Comparison of ENCODE assay signal across 16 cellular contexts in the genomic region with DNA sequence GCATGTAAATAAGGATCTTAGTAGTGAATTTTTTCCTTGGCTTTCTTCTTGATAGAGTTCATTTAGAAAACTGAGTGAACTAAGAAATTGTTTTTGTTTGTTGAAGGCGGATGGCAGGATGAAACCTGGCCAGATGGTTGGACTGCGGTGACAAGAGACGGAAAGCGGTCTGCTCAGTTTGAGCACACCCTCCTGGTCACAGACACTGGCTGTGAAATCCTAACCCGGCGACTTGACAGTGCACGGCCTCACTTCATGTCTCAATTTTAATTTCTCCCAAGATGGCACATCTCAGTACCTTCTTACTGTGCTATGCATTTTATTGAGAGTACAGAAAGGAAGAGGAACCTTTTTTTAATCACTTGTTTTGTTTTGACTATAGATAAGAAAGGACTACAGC. TPM values are rescaled to one million over a fixed set of nuclear protein-coding genes. Genes with fewer than 3 reads are reported as not detected.
A peak's percentile ranks its signal among the peaks of the same experiment; 100 is the strongest.
DNase-seq lines count a peak whose midpoint lies in the region; ATAC-seq and TF ChIP-seq lines count a peak whose summit lies in the region.
"Had no signal": no experiment of that assay in that cellular context is flagged by ENCODE, and none has a peak within 500 bp of the region (broad histone marks: within the 10 kb centered on the region; RNA-seq: fewer than 3 reads in every experiment).

No MANE protein-coding gene starts in this region.

- BruUV-seq in Panc1 (replicated peaks; lab: Mats Ljungman, UMichigan), result no TSS peak

- H3K36me3 ChIP-seq in Panc1 (ENCODE audit: control insufficient read depth, insufficient read depth, low read length) (no peaks in the 10 kb centered on the region; the same call in 1 of the 2 replicates), spleen (peaks cover 0 to 72% (median 21%) of the 10 kb centered on the region in 6 donors)

- no peaks in the 10 kb centered on the region for H3K27me3 Mint-ChIP-seq in activated CD4-positive, alpha-beta T cell treated with anti-CD3 and anti-CD28 coated beads for 36 hours
- H3K27me3 Mint-ChIP-seq in glutamatergic neuron (ENCODE audit: unreplicated experiment), result peaks cover 3% of the 10 kb centered on the region
- H3K27me3 Mint-ChIP-seq in stimulated activated naive B cell treated with anti-CD40 and anti-IgM and Interleukin-4, amounts not matched to agents 10 μg/mL and 1 μg/mL and 100 μg/mL, for 72 hours, result no peaks in the 10 kb centered on the region
- H3K27me3 Mint-ChIP-seq: activated naive CD4-positive, alpha-beta T cell treated with anti-CD3 and anti-CD28 coated beads, Interleukin-2, amount 10 ng/mL, durations not matched to agents 7 days and 5 days had no signal

- DNase-seq in activated CD4-positive, alpha-beta T cell treated with anti-CD3 and anti-CD28 coated beads for 36 hours, result no peak
- no peak for DNase-seq in activated CD4-positive, alpha-beta T cell treated with anti-CD3 and anti-CD28 coated beads for 1 hour
- no peak for DNase-seq in Panc1 (ENCODE audit: low read depth, low spot score)
- peak; percentile 22 for DNase-seq in glutamatergic neuron
- no peak for DNase-seq in stimulated activated naive B cell treated with anti-CD40 and anti-IgM and Interleukin-4, amounts not matched to agents 10 μg/mL and 1 μg/mL and 100 μg/mL, for 72 hours
- DNase-seq in spleen, result no peak
- DNase-seq in kidney glomerular epithelial cell (lab: John Stamatoyannopoulos, UW), result no peak
- DNase-seq: activated naive CD4-positive, alpha-beta T cell treated with anti-CD3 and anti-CD28 coated beads, Interleukin-2, amount 10 ng/mL, durations not matched to agents 7 days and 5 days; central memory CD4-positive, alpha-beta T cell; head of caudate nucleus; NK-92 treated with Interleukin-12 subunit alpha and Interleukin-12 subunit beta, amount 100 ng/mL, for 24 hours; stimulated activated CD4-positive, alpha-beta T cell treated with anti-CD3 and anti-CD28 coated beads, Interleukin-2, amount 100 ng/mL, for 24 hours; stimulated activated CD8-positive, alpha-beta memory T cell treated with anti-CD3 and anti-CD28 coated beads, Interleukin-4, amount 100 ng/mL, for 48 hours; upper lobe of left lung had no signal

- POLR2A ChIA-PET in activated CD4-positive, alpha-beta T cell treated with anti-CD3 and anti-CD28 coated beads for 36 hours (lab: Charles Lee), result no interaction called here
- POLR2A ChIA-PET in Panc1 (lab: Charles Lee), result no interaction called here

- CTCF ChIA-PET in activated CD4-positive, alpha-beta T cell treated with anti-CD3 and anti-CD28 coated beads for 36 hours (lab: Charles Lee), result interaction anchor here (3.4 kb wide), 1 partner anchor 66 kb away, joined by 12 read pairs; a partner anchor contains a TSS
- CTCF ChIA-PET in Panc1 (lab: Charles Lee), result no interaction called here

- peaks cover 6% of the 10 kb centered on the region for H3K4me1 Mint-ChIP-seq in activated CD4-positive, alpha-beta T cell treated with anti-CD3 and anti-CD28 coated beads for 36 hours
- H3K4me1 Mint-ChIP-seq in glutamatergic neuron (ENCODE audit: low read depth, unreplicated experiment), result peaks cover 7% of the 10 kb centered on the region
- H3K4me1 Mint-ChIP-seq in stimulated activated naive B cell treated with anti-CD40 and anti-IgM and Interleukin-4, amounts not matched to agents 10 μg/mL and 1 μg/mL and 100 μg/mL, for 72 hours, result peaks cover 6 to 11% of the 10 kb centered on the region in 2 donors

- H3K27me3 ChIP-seq in Panc1 (ENCODE audit: control insufficient read depth, insufficient read depth, low read length) (no peaks in the 10 kb centered on the region), spleen (replicated peaks in 1 of 7) (no peaks in the 10 kb centered on the region)
- H3K27me3 ChIP-seq: SJCRH30, upper lobe of left lung had no signal

- peak overlapping the region; percentile 3 for H3K27ac Mint-ChIP-seq in activated CD4-positive, alpha-beta T cell treated with anti-CD3 and anti-CD28 coated beads for 36 hours
- no peak overlapping the region for H3K27ac Mint-ChIP-seq in glutamatergic neuron (ENCODE audit: unreplicated experiment)
- peak overlapping the region; percentile 20 for H3K27ac Mint-ChIP-seq in stimulated activated naive B cell treated with anti-CD40 and anti-IgM and Interleukin-4, amounts not matched to agents 10 μg/mL and 1 μg/mL and 100 μg/mL, for 72 hours
- H3K27ac Mint-ChIP-seq: activated naive CD4-positive, alpha-beta T cell treated with anti-CD3 and anti-CD28 coated beads, Interleukin-2, amount 10 ng/mL, durations not matched to agents 7 days and 5 days had no signal

- H3K4me3 ChIP-seq in Panc1 (ENCODE audit: low read depth in 2 of 2, low read length in 2 of 2) (no peak overlapping the region), spleen (no peak overlapping the region)
- H3K4me3 ChIP-seq: SJCRH30, upper lobe of left lung had no signal

- no peak for TF ChIP-seq POLR2A in spleen (IDR thresholded peaks at IDR 0.05)

- H3K36me3 Mint-ChIP-seq in activated CD4-positive, alpha-beta T cell treated with anti-CD3 and anti-CD28 coated beads for 36 hours (ENCODE audit: low read depth), result peaks cover 50% of the 10 kb centered on the region
- no peaks in the 10 kb centered on the region for H3K36me3 Mint-ChIP-seq in glutamatergic neuron (ENCODE audit: unreplicated experiment)
- H3K36me3 Mint-ChIP-seq in stimulated activated naive B cell treated with anti-CD40 and anti-IgM and Interleukin-4, amounts not matched to agents 10 μg/mL and 1 μg/mL and 100 μg/mL, for 72 hours, result peaks cover 33 to 61% of the 10 kb centered on the region in 2 donors

- H3K9me3 Mint-ChIP-seq in activated CD4-positive, alpha-beta T cell treated with anti-CD3 and anti-CD28 coated beads for 36 hours (ENCODE audit: low read depth), result peaks cover 3% of the 10 kb centered on the region
- H3K9me3 Mint-ChIP-seq in glutamatergic neuron (ENCODE audit: unreplicated experiment), result no peaks in the 10 kb centered on the region
- peaks cover 0 to 1% of the 10 kb centered on the region in 2 donors for H3K9me3 Mint-ChIP-seq in stimulated activated naive B cell treated with anti-CD40 and anti-IgM and Interleukin-4, amounts not matched to agents 10 μg/mL and 1 μg/mL and 100 μg/mL, for 72 hours

- no peak overlapping the region for H3K4me3 Mint-ChIP-seq in activated CD4-positive, alpha-beta T cell treated with anti-CD3 and anti-CD28 coated beads for 36 hours
- H3K4me3 Mint-ChIP-seq in glutamatergic neuron (ENCODE audit: unreplicated experiment), result no peak overlapping the region
- no peak overlapping the region for H3K4me3 Mint-ChIP-seq in stimulated activated naive B cell treated with anti-CD40 and anti-IgM and Interleukin-4, amounts not matched to agents 10 μg/mL and 1 μg/mL and 100 μg/mL, for 72 hours
- H3K4me3 Mint-ChIP-seq: activated naive CD4-positive, alpha-beta T cell treated with anti-CD3 and anti-CD28 coated beads, Interleukin-2, amount 10 ng/mL, durations not matched to agents 7 days and 5 days had no signal

- ATAC-seq in activated CD4-positive, alpha-beta T cell treated with anti-CD3 and anti-CD28 coated beads for 36 hours, result peak; percentile 33
- no peak for ATAC-seq in Panc1
- ATAC-seq in stimulated activated naive B cell treated with anti-CD40 and anti-IgM and Interleukin-4, amounts not matched to agents 10 μg/mL and 1 μg/mL and 100 μg/mL, for 72 hours (replicated peaks), result no peak
- no peak for ATAC-seq in HG02610 (IDR thresholded peaks at IDR 0.05; ENCODE audit: unreplicated experiment)

- H3K27ac ChIP-seq in Panc1 (ENCODE audit: low read length), result peak overlapping the region; percentile 90
- no peak overlapping the region for H3K27ac ChIP-seq in spleen
- H3K27ac ChIP-seq: SJCRH30, upper lobe of left lung had no signal

- in situ Hi-C loops in Panc1 (cut with HindIII; ENCODE audit: low pct_unique_long_range_greater_than_20kb, low sequenced_read_pairs), result no loop called here

- TF ChIP-seq CTCF in Panc1 (IDR thresholded peaks at IDR 0.05), result no peak
- TF ChIP-seq CTCF in glutamatergic neuron (IDR thresholded peaks at IDR 0.05; ENCODE audit: partially characterized antibody, unreplicated experiment), result no peak
- no peak for TF ChIP-seq CTCF in spleen (IDR thresholded peaks at IDR 0.05 in 8 of 11, conservative IDR thresholded peaks at IDR 0.05 in 3 of 11)

- H3K9me3 ChIP-seq in Panc1 (ENCODE audit: control insufficient read depth, insufficient read depth, low read depth, low read length) (no peaks in the 10 kb centered on the region), spleen (no peaks in the 10 kb centered on the region)
- H3K9me3 ChIP-seq: SJCRH30, upper lobe of left lung had no signal

- H3K4me1 ChIP-seq in Panc1 (ENCODE audit: control insufficient read depth, insufficient read depth, low read length) (peaks cover 30% of the 10 kb centered on the region), spleen (peaks cover 0 to 7% (median 2%) of the 10 kb centered on the region in 6 donors)

- intact Hi-C loops in activated CD4-positive, alpha-beta T cell treated with anti-CD3 and anti-CD28 coated beads for 36 hours (cut with DNase I, micrococcal nuclease), result no loop called here
- intact Hi-C loops in Panc1 (cut with micrococcal nuclease; ENCODE audit: unreplicated experiment) (no loop called here), spleen (cut with DNase I; ENCODE audit: low total_unique reads) (no loop called here)

- 86 to 95% (median 90%) methylated on average over 7 of the region's 7 CpGs for WGBS in spleen, 5 donors

RNA-seq across cellular contexts. Expression of a gene that starts 27.5 kb away (rescaled TPM):
- 100 to 1,000 TPM in 1 of 2 experiments, 10 to 100 TPM in 1; 81.3 to 119 TPM for total RNA-seq in activated CD4-positive, alpha-beta T cell treated with anti-CD3 and anti-CD28 coated beads for 36 hours
- total RNA-seq in Panc1 (2021; ENCODE audit: unreplicated experiment) (117 TPM), glutamatergic neuron (ENCODE audit: unreplicated experiment) (201 TPM), spleen (10 to 100 TPM; 60.3 to 93.1 (median 69.9) TPM)
- polyA plus RNA-seq in Panc1 (2012; ENCODE audit: insufficient read length), result 80.9 TPM
- polyA plus RNA-seq in spleen, result 10 to 100 TPM; 54.2 to 84.0 (median 81.3) TPM
